Comparison of ENCODE assay signal across 8 cellular contexts in the genomic region with DNA sequence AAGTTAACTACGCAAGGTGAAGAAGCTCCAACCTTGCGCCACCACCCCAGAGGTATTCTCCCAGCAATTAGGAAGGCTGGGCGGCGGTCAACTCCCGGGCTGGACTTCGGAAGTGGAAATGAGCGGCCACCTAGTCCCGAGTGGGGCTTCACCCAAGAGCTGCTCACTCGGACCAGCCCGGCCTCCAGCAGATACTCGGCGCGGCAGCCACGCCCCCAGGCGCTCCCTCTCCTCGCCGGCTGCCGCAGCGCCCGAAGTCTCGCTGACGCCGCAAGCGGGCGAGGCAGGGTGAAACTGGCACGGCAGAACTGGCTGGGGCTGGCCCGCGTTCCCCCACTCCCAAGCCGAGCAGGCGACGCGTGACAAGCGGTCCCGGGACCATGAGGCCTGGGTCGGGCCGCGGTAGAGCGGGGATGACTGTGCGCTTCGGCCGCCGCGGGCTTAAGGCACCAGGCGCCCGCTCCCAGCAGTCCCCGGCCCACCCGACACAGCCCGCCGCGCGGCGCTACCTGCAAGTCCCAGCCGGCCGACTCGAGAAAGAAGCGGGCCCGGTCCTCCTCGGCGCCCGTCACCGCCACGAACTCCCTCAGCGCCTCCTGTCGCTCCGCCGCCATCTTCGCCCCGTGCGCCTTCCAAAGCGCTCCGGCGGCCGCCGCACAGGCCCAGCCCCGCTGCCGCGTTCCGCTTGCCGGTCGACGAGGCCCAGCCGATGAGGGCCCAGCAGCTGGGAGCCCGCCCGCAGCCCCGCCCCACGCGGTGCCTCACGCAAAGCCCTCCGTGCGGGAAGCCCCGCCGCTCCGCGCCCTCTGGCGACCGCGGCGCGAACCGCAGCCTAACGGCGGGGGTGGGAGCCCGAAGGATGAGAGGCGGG. TPM values are rescaled to one million over a fixed set of nuclear protein-coding genes. Genes with fewer than 3 reads are reported as not detected.
A peak's percentile ranks its signal among the peaks of the same experiment; 100 is the strongest.
DNase-seq lines count a peak whose midpoint lies in the region; ATAC-seq and TF ChIP-seq lines count a peak whose summit lies in the region.

A gene (minus strand): TSS at position 639 of the 871 bp plus-strand sequence. CDS start 25 bp downstream, at position 614.

- H4K8ac ChIP-seq in IMR-90 (ENCODE audit: low read depth in 2 of 2, low read length in 2 of 2), result peak within 1 kb of the TSS; percentile 50 to 88; a peak in 3 of 4 replicates

- peaks cover 33% of the 10 kb centered on the region for H3K79me2 ChIP-seq in OCI-LY7 (ENCODE audit: insufficient read depth, low read depth, low read length)

- H2BK15ac ChIP-seq in IMR-90 (ENCODE audit: low read depth, low read length), result no peak within 1 kb of the TSS

- peak within 1 kb of the TSS; percentile 89 for H2AK9ac ChIP-seq in IMR-90 (replicated peaks; ENCODE audit: low read depth, low read length, poor library complexity)

- no peak within 1 kb of the TSS; the same call in 1 of the 2 replicates for H3K18ac ChIP-seq in IMR-90 (ENCODE audit: low read depth, low read length)

- H4K5ac ChIP-seq in IMR-90 (ENCODE audit: low read depth, low read length), result peak within 1 kb of the TSS; percentile 50

- dilution Hi-C loops in IMR-90 (cut with HindIII; ENCODE audit: low sequenced_read_pairs, unreplicated experiment), result no loop called here

- peaks cover 14% of the 10 kb centered on the region for H3K9me1 ChIP-seq in IMR-90 (ENCODE audit: insufficient read depth, low read length)

- H3K36me3 ChIP-seq in IMR-90 (ENCODE audit: control insufficient read depth, insufficient read depth, low read length) (peaks cover 9% of the 10 kb centered on the region; the same call in 1 of the 2 replicates), OCI-LY7 (ENCODE audit: insufficient read depth, low read length) (peaks cover 28% of the 10 kb centered on the region; the same call in 1 of the 2 replicates)

- no peak within 1 kb of the TSS; the same call in 1 of the 2 replicates for H3K23ac ChIP-seq in IMR-90 (ENCODE audit: low read depth, low read length)

- H3K4me3 ChIP-seq in IMR-90 (ENCODE audit: insufficient read depth, low read depth, low read length), result peak within 1 kb of the TSS; percentile 96
- H3K4me3 ChIP-seq in OCI-LY7 (ENCODE audit: low read depth, low read length, poor library complexity, severe bottlenecking), result peak within 1 kb of the TSS; percentile 85

- peak; percentile 85 for TF ChIP-seq POLR2A in IMR-90 (IDR thresholded peaks at IDR 0.05; ENCODE audit: low read depth, low read length)

- BruUV-seq in IMR-90 (replicated peaks; lab: Mats Ljungman, UMichigan), result no TSS peak
- BruUV-seq in OCI-LY7 (replicated peaks; lab: Mats Ljungman, UMichigan), result no TSS peak

- no peak within 1 kb of the TSS for H3K56ac ChIP-seq in IMR-90 (ENCODE audit: extremely low read depth, insufficient read depth, low read length)

- peak within 1 kb of the TSS; percentile 62 for H2BK5ac ChIP-seq in IMR-90 (ENCODE audit: low read depth, low read length, poor library complexity, severe bottlenecking)

- H2BK20ac ChIP-seq in IMR-90 (ENCODE audit: low read depth, low read length), result no peak within 1 kb of the TSS

- peak; percentile 97 for TF ChIP-seq CTCF in IMR-90 (conservative IDR thresholded peaks at IDR 0.05; ENCODE audit: low read depth, low read length)
- peak; percentile 85 for TF ChIP-seq CTCF in OCI-LY7 (conservative IDR thresholded peaks at IDR 0.05; ENCODE audit: low read length)

- in situ Hi-C loops in IMR-90 (cut with MboI; ENCODE audit: low sequenced_read_pairs), result no loop called here

- H3K4ac ChIP-seq in IMR-90 (ENCODE audit: low read depth, low read length), result peak within 1 kb of the TSS; percentile 80

- peak; percentile 85 for ATAC-seq in GM21526 (IDR thresholded peaks at IDR 0.05; ENCODE audit: low FRiP score, unreplicated experiment)
- ATAC-seq in IMR-90 (ENCODE audit: low read depth), result peak; percentile 89

- H2AFZ ChIP-seq in IMR-90 (replicated peaks; ENCODE audit: low read length, poor library complexity) (peak within 1 kb of the TSS; percentile 97), OCI-LY7 (ENCODE audit: low read length) (peak within 1 kb of the TSS; percentile 56; the same call in 1 of the 2 replicates)

- H3K4me2 ChIP-seq in IMR-90 (ENCODE audit: low read depth, low read length), result peak within 1 kb of the TSS; percentile 92
- peak within 1 kb of the TSS; percentile 98 for H3K4me2 ChIP-seq in OCI-LY7 (ENCODE audit: low read length)

- 0% methylated on average over 37 of the region's 104 CpGs; no CpG with 5 or more reads in 1 of the 2 experiments for WGBS in IMR-90 (ENCODE audit: extremely low coverage in 2 of 2, insufficient read length in 1 of 2), 2 experiments

- peak within 1 kb of the TSS; percentile 74 for H3K27ac ChIP-seq in IMR-90 (ENCODE audit: insufficient read depth, low read length)
- peak within 1 kb of the TSS; percentile 46 for H3K27ac ChIP-seq in OCI-LY7 (ENCODE audit: low read depth, low read length, poor library complexity, severe bottlenecking)
- peak within 1 kb of the TSS; percentile 82 for H3K27ac ChIP-seq in epithelial cell of prostate

- peak; percentile 56 for DNase-seq in DMS 273 treated with DMSO at 0.1 percent for 48 hours (lab: John Stamatoyannopoulos, UW)
- peak; percentile 93 for DNase-seq in IMR-90
- peak; percentile 96 for DNase-seq in OCI-LY7 (ENCODE audit: low spot score)
- DNase-seq in activated T-cell treated with anti-CD3 and anti-CD28 coated beads for 24 hours (ENCODE audit: low read depth), result peak; percentile 96
- no peak for DNase-seq in epithelial cell of prostate (ENCODE audit: low read depth, low spot score)
- peak; percentile 95 for DNase-seq in mucosa of gallbladder (ENCODE audit: low spot score)
- peak; percentile 88 to 95 for DNase-seq in stimulated activated CD8-positive, alpha-beta memory T cell treated with anti-CD3 and anti-CD28 coated beads, Interleukin-4, amount 100 ng/mL, for 4 hours (ENCODE audit: low read depth in 2 of 2, low spot score in 1 of 2)

- H3K9ac ChIP-seq in IMR-90 (ENCODE audit: low read depth, low read length), result peak within 1 kb of the TSS; percentile 84

- H3K9me3 ChIP-seq in IMR-90 (ENCODE audit: control insufficient read depth, insufficient read depth, low read length), result no peaks in the 10 kb centered on the region
- no peaks in the 10 kb centered on the region for H3K9me3 ChIP-seq in OCI-LY7 (ENCODE audit: low read length)

- H2AK5ac ChIP-seq in IMR-90 (ENCODE audit: low read depth, low read length), result peak within 1 kb of the TSS; percentile 40; the same call in 1 of the 2 replicates

- H4K20me1 ChIP-seq in IMR-90 (ENCODE audit: insufficient read depth, low read length) (peaks cover 32% of the 10 kb centered on the region), OCI-LY7 (ENCODE audit: insufficient read depth, low read length) (peaks cover 16% of the 10 kb centered on the region)

- POLR2A ChIA-PET in IMR-90 (lab: Charles Lee; ENCODE audit: unreplicated experiment), result interaction anchor here (0.7 kb wide), 1 partner anchor 1123 kb away, joined by 3 read pairs; no protein-coding TSS in a partner anchor
- POLR2A ChIA-PET in OCI-LY7 (lab: Charles Lee), result interaction anchor here (1.1 to 1.2 kb wide), 2 partner anchors 28 to 34 kb away, joined by 3 read pairs; no protein-coding TSS in a partner anchor

- no peaks in the 10 kb centered on the region for H3K9me2 ChIP-seq in OCI-LY7 (ENCODE audit: insufficient read depth, low read length)

- CTCF ChIA-PET in IMR-90 (lab: Yijun Ruan, JAX) (interaction anchor here (0.6 to 1.5 kb wide), 8 partner anchors 19 to 318 kb away, joined by 3 to 11 read pairs (median 4); a partner anchor contains a TSS), OCI-LY7 (lab: Charles Lee; ENCODE audit: unreplicated experiment) (interaction anchor here (1.2 kb wide), 1 partner anchor 37 kb away, joined by 6 read pairs; no protein-coding TSS in a partner anchor)

- H2BK120ac ChIP-seq in IMR-90 (ENCODE audit: low read depth, low read length), result no peak within 1 kb of the TSS

- H3K4me1 ChIP-seq in IMR-90 (ENCODE audit: control insufficient read depth, insufficient read depth, low read length) (peaks cover 12% of the 10 kb centered on the region), OCI-LY7 (ENCODE audit: insufficient read depth, low read length, poor library complexity, severe bottlenecking) (peaks cover 35% of the 10 kb centered on the region)

- peaks cover 2% of the 10 kb centered on the region; the same call in 1 of the 2 replicates for H3K27me3 ChIP-seq in IMR-90 (ENCODE audit: control insufficient read depth, insufficient read depth, low read length)

- peaks cover 25 to 48% of the 10 kb centered on the region in 2 experiments for H3K79me1 ChIP-seq in IMR-90 (ENCODE audit: low read depth in 1 of 2, low read length in 2 of 2)

- peak within 1 kb of the TSS; percentile 18; the same call in 1 of the 2 replicates for H3K14ac ChIP-seq in IMR-90 (replicated peaks; ENCODE audit: low read depth, low read length)

- TF ChIP-seq RAD21 in IMR-90 (IDR thresholded peaks at IDR 0.05; ENCODE audit: low read length), result peak; percentile 45

- intact Hi-C loops in IMR-90 (cut with micrococcal nuclease) (loop anchor here (1.0 kb wide), 1 partner anchor 153 kb away; no protein-coding TSS in a partner anchor), OCI-LY7 (cut with micrococcal nuclease; ENCODE audit: unreplicated experiment) (loop anchor here (1.0 kb wide), 2 partner anchors 68 to 348 kb away; a partner anchor contains a TSS)

- peak within 1 kb of the TSS; percentile 49; the same call in 1 of the 2 replicates for H4K91ac ChIP-seq in IMR-90 (ENCODE audit: insufficient read depth, low read depth, low read length)

TF ChIP-seq in IMR-90, 13 proteins besides CTCF, POLR2A, EP300 and RAD21 (continues in another document):
- TF ChIP-seq RCOR1 (IDR thresholded peaks at IDR 0.05; ENCODE audit: insufficient replicate concordance, low read length) (peak; percentile 30), MAZ (IDR thresholded peaks at IDR 0.05; ENCODE audit: borderline replicate concordance, low read depth, low read length) (peak; percentile 99), SMC3 (IDR thresholded peaks at IDR 0.05; ENCODE audit: low read depth, low read length) (peak; percentile 70), CEBPB (IDR thresholded peaks at IDR 0.05; ENCODE audit: low read depth, low read length) (no peak), CHD1 (IDR thresholded peaks at IDR 0.05; ENCODE audit: low read depth, low read length) (no peak; the same call in 1 of the 2 replicates)

RNA-seq across cellular contexts. Expression of the gene that starts here (rescaled TPM):
- total RNA-seq in IMR-90 (2012; rRNA removed), result 40.3 and 41.1 TPM in 2 replicates
- 28.6 and 33.0 TPM in 2 replicates for polyA plus RNA-seq in IMR-90 (2012; rRNA removed)
- polyA plus RNA-seq in IMR-90 (2012; cell fraction: cytosol; rRNA removed), result 14.9 and 23.7 TPM in 2 replicates
- polyA plus RNA-seq in IMR-90 (2012; cell fraction: nucleus; rRNA removed; ENCODE audit: low replicate concordance), result 26.2 and 57.4 TPM in 2 replicates
- 40.2 and 49.6 TPM in 2 replicates for total RNA-seq in OCI-LY7 (2014; rRNA removed; shearing (Covaris generic))
- 77.1 and 80.0 TPM in 2 replicates for total RNA-seq in OCI-LY7 (2022)
- 77.5 TPM for total RNA-seq in mucosa of gallbladder
